Comparison of ENCODE assay signal across 11 cellular contexts in genomic region chr9:90287567-90288274, GRCh38.
DNase-seq lines count a peak whose midpoint lies in the region; ATAC-seq, FAIRE-seq and TF ChIP-seq lines count a peak whose summit lies in the region.
"Had no signal": no experiment of that assay in that cellular context is flagged by ENCODE, and none has a peak within 500 bp of the region (broad histone marks: within the 10 kb centered on the region; RNA-seq: fewer than 3 reads in every experiment).

No MANE protein-coding gene starts in this region.

- H4K20me1 ChIP-seq in GM23248 (ENCODE audit: insufficient read depth), result no peaks in the 10 kb centered on the region

- no peaks in the 10 kb centered on the region for H3K4me1 ChIP-seq in GM23248 (ENCODE audit: insufficient read depth)
- H3K4me1 ChIP-seq: gastroesophageal sphincter had no signal

- FAIRE-seq in bronchial epithelial cell (lab: Jason Lieb, UNC), result no peak

- H2AFZ ChIP-seq in GM23248, result no peak overlapping the region

- H3K27ac ChIP-seq in GM23248, result no peak overlapping the region
- H3K27ac ChIP-seq: gastroesophageal sphincter had no signal

- no peaks in the 10 kb centered on the region for H3K9me3 ChIP-seq in GM23248 (ENCODE audit: low read depth)
- H3K9me3 ChIP-seq: gastroesophageal sphincter had no signal

- H3K4me3 ChIP-seq in bronchial epithelial cell (ENCODE audit: low read depth, low read length), result no peak overlapping the region
- no peak overlapping the region for H3K4me3 ChIP-seq in GM23248
- H3K4me3 ChIP-seq: gastroesophageal sphincter had no signal

- no peaks in the 10 kb centered on the region for H3K79me2 ChIP-seq in GM23248 (ENCODE audit: insufficient read depth)

- TF ChIP-seq CTCF in GM10266 (IDR thresholded peaks at IDR 0.05; ENCODE audit: control insufficient read depth, insufficient read depth, low read depth, missing control alignments), result no peak
- TF ChIP-seq CTCF in bronchial epithelial cell (IDR thresholded peaks at IDR 0.05; ENCODE audit: insufficient read depth, low read length, severe bottlenecking), result no peak

- H3F3A ChIP-seq in GM23248 (ENCODE audit: insufficient read depth), result no peaks in the 10 kb centered on the region

- 19 to 20% methylated on average over 9 of the region's 9 CpGs for WGBS in GM23248 (ENCODE audit: low coverage in 1 of 2, low lambda C conversion rate in 2 of 2, missing lambda C conversion rate in 2 of 2), 2 experiments

- no peak overlapping the region for H3K4me2 ChIP-seq in GM23248 (ENCODE audit: unreplicated experiment)

- H3K9me2 ChIP-seq in GM23248 (ENCODE audit: insufficient read depth), result no peaks in the 10 kb centered on the region

- no peak overlapping the region for H3K9ac ChIP-seq in GM23248

- DNase-seq in GM10266 (ENCODE audit: extremely low spot score), result peak; percentile 58
- DNase-seq in GM19240 (ENCODE audit: insufficient read length, low spot score), result peak; percentile 19
- peak; percentile 7 for DNase-seq in bronchial epithelial cell (ENCODE audit: low read depth)
- DNase-seq in HPDE6-E6E7 (ENCODE audit: extremely low spot score), result no peak
- no peak for DNase-seq in NCI-H1930 (lab: John Stamatoyannopoulos, UW)
- no peak for DNase-seq in GM23248
- no peak for DNase-seq in NCI-H1694 treated with DMSO at 0.1 percent for 48 hours (lab: John Stamatoyannopoulos, UW)
- DNase-seq: EL, NCI-H510A treated with DMSO at 0.1 percent for 48 hours had no signal

- in situ Hi-C loops in GM23248 (cut with MboI), result no loop called here

- no peaks in the 10 kb centered on the region for H3K36me3 ChIP-seq in bronchial epithelial cell (ENCODE audit: control insufficient read depth, insufficient read depth, low read length)
- no peaks in the 10 kb centered on the region for H3K36me3 ChIP-seq in GM23248 (ENCODE audit: low read depth)
- H3K36me3 ChIP-seq: gastroesophageal sphincter had no signal

- H3K27me3 ChIP-seq in bronchial epithelial cell (ENCODE audit: control insufficient read depth, insufficient read depth, low read length) (no peaks in the 10 kb centered on the region), GM23248 (replicated peaks; ENCODE audit: insufficient read depth) (no peaks in the 10 kb centered on the region)

- ATAC-seq in HG03025 (IDR thresholded peaks at IDR 0.05; ENCODE audit: low FRiP score, unreplicated experiment), result peak; percentile 61
- ATAC-seq: gastroesophageal sphincter had no signal

Comparison
In these comparisons a context has a peak if more than half of its experiments do, and no peak if none do; other contexts are left out.
1. DNase-seq: peak in GM10266 (single experiment), GM19240 (single experiment) and bronchial epithelial cell (single experiment); none in HPDE6-E6E7 (single experiment), NCI-H1930 (0 of 2), GM23248 (single experiment) and NCI-H1694 treated with DMSO at 0.1 percent for 48 hours (single experiment).